26 cellular contexts compared by ENCODE assay signal in genomic region chr6:10422282-10423034, GRCh38. TPM values are rescaled to one million over a fixed set of nuclear protein-coding genes. Genes with fewer than 3 reads are reported as not detected.
"Had no signal": no experiment of that assay in that cellular context is flagged by ENCODE, and none has a peak within 500 bp of the region (broad histone marks: within the 10 kb centered on the region; RNA-seq: fewer than 3 reads in every experiment).

No MANE protein-coding gene starts in this region.

- H3K27ac ChIP-seq: colonic mucosa, dorsolateral prefrontal cortex, esophagus squamous epithelium, gastrocnemius medialis, neutrophil, pancreas, tibial artery, uterus had no signal

- H3K27ac Mint-ChIP-seq: activated B cell treated with CpG ODN at 0.5 μM for 24 hours; activated CD4-positive, alpha-beta T cell treated with anti-CD3 and anti-CD28 coated beads for 36 hours; activated naive CD8-positive, alpha-beta T cell treated with anti-CD3 and anti-CD28 coated beads for 36 hours; activated T-helper 2 cell treated with anti-CD3 and anti-CD28 coated beads, Interferon-gamma antibody, Interleukin-2, Interleukin-4, amounts not matched to agents 10 μg/mL and 5 μg/mL and 100 μg/mL, durations not matched to agents 14 hours and 24 hours and 36 hours; natural killer cell treated with Interleukin-12 subunit alpha and Interleukin-12 subunit beta and Interleukin-15 and Interleukin-18, amount 100 ng/mL, for 72 hours; stimulated activated naive CD8-positive, alpha-beta T cell treated with anti-CD3 and anti-CD28 coated beads, Interleukin-15, amount 100 ng/mL, for 72 hours had no signal

- H3K9me3 Mint-ChIP-seq: activated T-cell treated with anti-CD3 and anti-CD28 coated beads, Interleukin-2, amount 50 U/mL, for 4 hours; effector memory CD8-positive, alpha-beta T cell had no signal

- DNase-seq: activated B cell treated with CpG ODN at 0.5 μM for 24 hours; activated CD4-positive, alpha-beta T cell treated with anti-CD3 and anti-CD28 coated beads for 36 hours; activated CD4-positive, alpha-beta T cell treated with anti-CD3 and anti-CD28 coated beads, Interleukin-2, amount 50 U/mL, for 48 hours; activated CD8-positive, alpha-beta memory T cell treated with anti-CD3 and anti-CD28 coated beads, Interleukin-2, amount 50 U/mL, for 48 hours; activated naive CD4-positive, alpha-beta T cell; activated naive CD8-positive, alpha-beta T cell treated with anti-CD3 and anti-CD28 coated beads for 36 hours; activated T-cell treated with anti-CD3 and anti-CD28 coated beads, Interleukin-2, amount 50 U/mL, for 4 hours; dorsolateral prefrontal cortex; effector memory CD8-positive, alpha-beta T cell; esophagus squamous epithelium; gastrocnemius medialis; hypothalamus; left ventricle myocardium superior; midbrain; pancreas; stimulated activated CD4-positive, alpha-beta T cell treated with anti-CD3 and anti-CD28 coated beads, Interleukin-1b, Interleukin-23, amount 100 ng/mL, for 48 hours; stimulated activated naive CD8-positive, alpha-beta T cell treated with anti-CD3 and anti-CD28 coated beads, Interleukin-15, amount 100 ng/mL, for 72 hours; T1000; tibial artery; uterus had no signal

- ATAC-seq: activated CD4-positive, alpha-beta T cell treated with anti-CD3 and anti-CD28 coated beads for 36 hours; activated T-cell treated with anti-CD3 and anti-CD28 coated beads, Interleukin-2, amount 50 U/mL, for 4 hours; effector memory CD8-positive, alpha-beta T cell; gastrocnemius medialis; left ventricle myocardium superior; natural killer cell treated with Interleukin-12 subunit alpha and Interleukin-12 subunit beta and Interleukin-15 and Interleukin-18, amount 100 ng/mL, for 72 hours; pancreas; stimulated activated naive CD8-positive, alpha-beta T cell treated with anti-CD3 and anti-CD28 coated beads, Interleukin-15, amount 100 ng/mL, for 72 hours had no signal

- H3K36me3 ChIP-seq: colonic mucosa, esophagus squamous epithelium, gastrocnemius medialis, neutrophil, pancreas, tibial artery, uterus had no signal

- H3K4me3 ChIP-seq: colonic mucosa, dorsolateral prefrontal cortex, esophagus squamous epithelium, gastrocnemius medialis, pancreas, tibial artery, uterus had no signal

- H3K4me3 Mint-ChIP-seq: activated B cell treated with CpG ODN at 0.5 μM for 24 hours; activated CD4-positive, alpha-beta T cell treated with anti-CD3 and anti-CD28 coated beads for 36 hours; activated naive CD8-positive, alpha-beta T cell treated with anti-CD3 and anti-CD28 coated beads for 36 hours; activated T-cell treated with anti-CD3 and anti-CD28 coated beads, Interleukin-2, amount 50 U/mL, for 4 hours; effector memory CD8-positive, alpha-beta T cell; natural killer cell treated with Interleukin-12 subunit alpha and Interleukin-12 subunit beta and Interleukin-15 and Interleukin-18, amount 100 ng/mL, for 72 hours; stimulated activated naive CD8-positive, alpha-beta T cell treated with anti-CD3 and anti-CD28 coated beads, Interleukin-15, amount 100 ng/mL, for 72 hours had no signal

- H3K9me3 ChIP-seq: colonic mucosa, esophagus squamous epithelium, gastrocnemius medialis, neutrophil, pancreas, tibial artery, uterus had no signal

RNA-seq across cellular contexts. Expression of gene TFAP2A, which starts 7.6 kb away (rescaled TPM):
- total RNA-seq: activated B cell treated with CpG ODN at 0.5 μM for 24 hours; activated CD8-positive, alpha-beta memory T cell treated with anti-CD3 and anti-CD28 coated beads for 36 hours; gastrocnemius medialis; skeletal muscle tissue had no signal
